19 cellular contexts compared by ENCODE assay signal in genomic region chr4:6770581-6771228, GRCh38. TPM values are rescaled to one million over a fixed set of nuclear protein-coding genes. Genes with fewer than 3 reads are reported as not detected.
DNase-seq lines count a peak whose midpoint lies in the region; ATAC-seq, FAIRE-seq and TF ChIP-seq lines count a peak whose summit lies in the region.
"Had no signal": no experiment of that assay in that cellular context is flagged by ENCODE, and none has a peak within 500 bp of the region (broad histone marks: within the 10 kb centered on the region; RNA-seq: fewer than 3 reads in every experiment).

No MANE protein-coding gene starts in this region.

- H3K27ac ChIP-seq in kidney (ENCODE audit: low read depth in 2 of 2, low read length in 2 of 2) (peak overlapping the region; percentile 45 to 51), gastrocnemius medialis (peak overlapping the region; percentile 80 to 92 (median 88))
- H3K27ac ChIP-seq: BLaER1 treated with 17β-estradiol and CSF1 and Interleukin-3, amounts not matched to agents 10 nM and 100 nM; brain microvascular endothelial cell had no signal

- FAIRE-seq in kidney (lab: Jason Lieb, UNC), result no peak
- FAIRE-seq: H1, keratinocyte had no signal

- TF ChIP-seq CTCF in natural killer cell (IDR thresholded peaks at IDR 0.05) (no peak), kidney (IDR thresholded peaks at IDR 0.05; ENCODE audit: borderline replicate concordance, extremely low read depth, insufficient read depth) (no peak), gastrocnemius medialis (IDR thresholded peaks at IDR 0.05 in 4 of 5, conservative IDR thresholded peaks at IDR 0.05 in 1 of 5) (no peak)

- no peak overlapping the region for H3K27ac Mint-ChIP-seq in natural killer cell treated with Interleukin-12 subunit alpha and Interleukin-12 subunit beta and Interleukin-15 and Interleukin-18, amount 100 ng/mL, for 72 hours
- H3K27ac Mint-ChIP-seq in natural killer cell, result no peak overlapping the region
- H3K27ac Mint-ChIP-seq: activated CD4-positive, alpha-beta T cell treated with anti-CD3 and anti-CD28 coated beads for 36 hours; T-helper 17 cell had no signal

- H3K36me3 Mint-ChIP-seq in natural killer cell treated with Interleukin-12 subunit alpha and Interleukin-12 subunit beta and Interleukin-15 and Interleukin-18, amount 100 ng/mL, for 72 hours, result no peaks in the 10 kb centered on the region
- no peaks in the 10 kb centered on the region for H3K36me3 Mint-ChIP-seq in natural killer cell

- H3K9ac ChIP-seq in kidney (ENCODE audit: low read length in 2 of 2), result no peak overlapping the region
- H3K9ac ChIP-seq: KMS-11, SK-N-SH had no signal

- H3K9me3 ChIP-seq in kidney (ENCODE audit: control insufficient read depth in 1 of 2, low read length in 2 of 2) (no peaks in the 10 kb centered on the region), gastrocnemius medialis (no peaks in the 10 kb centered on the region)
- H3K9me3 ChIP-seq: Caco-2, SK-N-SH had no signal

- H3K27me3 Mint-ChIP-seq in natural killer cell treated with Interleukin-12 subunit alpha and Interleukin-12 subunit beta and Interleukin-15 and Interleukin-18, amount 100 ng/mL, for 72 hours, result no peaks in the 10 kb centered on the region
- no peaks in the 10 kb centered on the region for H3K27me3 Mint-ChIP-seq in natural killer cell (ENCODE audit: low read depth in 2 of 2)
- H3K27me3 Mint-ChIP-seq: activated CD4-positive, alpha-beta T cell treated with anti-CD3 and anti-CD28 coated beads for 36 hours had no signal

- peak in 1 of 2 donors; percentile 46 for TF ChIP-seq POLR2A in gastrocnemius medialis (IDR thresholded peaks at IDR 0.05)

- no peak overlapping the region for H3K4me3 Mint-ChIP-seq in natural killer cell treated with Interleukin-12 subunit alpha and Interleukin-12 subunit beta and Interleukin-15 and Interleukin-18, amount 100 ng/mL, for 72 hours
- H3K4me3 Mint-ChIP-seq in natural killer cell, result no peak overlapping the region
- H3K4me3 Mint-ChIP-seq: activated CD4-positive, alpha-beta T cell treated with anti-CD3 and anti-CD28 coated beads for 36 hours; T-helper 17 cell had no signal

- peak; percentile 16 for DNase-seq in natural killer cell treated with Interleukin-12 subunit alpha and Interleukin-12 subunit beta and Interleukin-15 and Interleukin-18, amount 100 ng/mL, for 72 hours (ENCODE audit: low spot score)
- DNase-seq in natural killer cell, result no peak
- DNase-seq in kidney, result no peak
- DNase-seq in gastrocnemius medialis, result no peak
- DNase-seq in MV-4-11 (lab: John Stamatoyannopoulos, UW), result no peak
- DNase-seq in NCI-H510A treated with DMSO at 0.1 percent for 48 hours (lab: John Stamatoyannopoulos, UW), result no peak
- DNase-seq: activated CD4-positive, alpha-beta T cell treated with anti-CD3 and anti-CD28 coated beads for 36 hours; activated naive CD4-positive, alpha-beta T cell; brain microvascular endothelial cell; Caco-2; DMS79 treated with DMSO at 0.1 percent for 48 hours; NCI-H526; SK-N-SH; T-helper 17 cell had no signal

- H3K4me3 ChIP-seq in kidney (ENCODE audit: low read length in 2 of 2) (no peak overlapping the region), gastrocnemius medialis (no peak overlapping the region)
- H3K4me3 ChIP-seq: BLaER1 treated with 17β-estradiol and CSF1 and Interleukin-3, amounts not matched to agents 10 nM and 100 nM had no signal

- peaks cover 4 to 7% of the 10 kb centered on the region in 2 donors for H3K4me1 ChIP-seq in kidney (ENCODE audit: control insufficient read depth in 1 of 2, insufficient read depth in 1 of 2, low read depth in 1 of 2, low read length in 2 of 2)
- H3K4me1 ChIP-seq in gastrocnemius medialis, result peaks cover 38 to 53% of the 10 kb centered on the region in 2 donors
- H3K4me1 ChIP-seq: Caco-2 had no signal

- intact Hi-C loops in natural killer cell (cut with micrococcal nuclease) (no loop called here), kidney (cut with DNase I) (no loop called here), gastrocnemius medialis (cut with DNase I; ENCODE audit: low total_unique reads) (loop anchor here (2.0 kb wide), 1 partner anchor 54 kb away; the partner anchor contains the start of gene BLOC1S4)

- in situ Hi-C loops in gastrocnemius medialis (cut with MboI; ENCODE audit: low sequenced_read_pairs in 4 of 4), result loop anchor here in 2 of 4 donors (5.0 to 10.0 kb wide), 2 partner anchors 48 to 214 kb away; no protein-coding TSS in a partner anchor

- H3K9me3 Mint-ChIP-seq in natural killer cell treated with Interleukin-12 subunit alpha and Interleukin-12 subunit beta and Interleukin-15 and Interleukin-18, amount 100 ng/mL, for 72 hours, result no peaks in the 10 kb centered on the region
- no peaks in the 10 kb centered on the region for H3K9me3 Mint-ChIP-seq in natural killer cell

- no peak for ATAC-seq in natural killer cell treated with Interleukin-12 subunit alpha and Interleukin-12 subunit beta and Interleukin-15 and Interleukin-18, amount 100 ng/mL, for 72 hours
- ATAC-seq in natural killer cell (no peak), gastrocnemius medialis (peak in 1 of 2 donors; percentile 6), GM21447 (IDR thresholded peaks at IDR 0.05; ENCODE audit: unreplicated experiment) (no peak)
- ATAC-seq: activated CD4-positive, alpha-beta T cell treated with anti-CD3 and anti-CD28 coated beads for 36 hours; T-helper 17 cell had no signal

- H3K36me3 ChIP-seq in kidney (ENCODE audit: control insufficient read depth in 1 of 2, insufficient read depth in 2 of 2, low read length in 2 of 2) (no peaks in the 10 kb centered on the region), gastrocnemius medialis (no peaks in the 10 kb centered on the region)
- H3K36me3 ChIP-seq: BLaER1 treated with 17β-estradiol and CSF1 and Interleukin-3, amounts not matched to agents 10 nM and 100 nM; brain microvascular endothelial cell had no signal

- H3K27me3 ChIP-seq in gastrocnemius medialis, result no peaks in the 10 kb centered on the region
- H3K27me3 ChIP-seq: BLaER1 treated with 17β-estradiol and CSF1 and Interleukin-3, amounts not matched to agents 10 nM and 100 nM; brain microvascular endothelial cell had no signal

- peaks cover 0 to 5% of the 10 kb centered on the region in 2 donors for H3K4me1 Mint-ChIP-seq in natural killer cell treated with Interleukin-12 subunit alpha and Interleukin-12 subunit beta and Interleukin-15 and Interleukin-18, amount 100 ng/mL, for 72 hours (ENCODE audit: low read depth in 2 of 2)
- peaks cover 7 to 12% of the 10 kb centered on the region in 2 donors for H3K4me1 Mint-ChIP-seq in natural killer cell

RNA-seq across cellular contexts. Expression of gene KIAA0232, which starts 11.8 kb away (rescaled TPM):
- 10 to 100 TPM; 19.5 to 20.6 TPM for total RNA-seq in natural killer cell treated with Interleukin-12 subunit alpha and Interleukin-12 subunit beta and Interleukin-15 and Interleukin-18, amount 100 ng/mL, for 72 hours
- 10 to 100 TPM; 24.7 to 30.3 (median 28.6) TPM for total RNA-seq in natural killer cell
- total RNA-seq in kidney, result 39.9 TPM
- 14.0 TPM for polyA plus RNA-seq in kidney (ENCODE audit: insufficient read depth, low read depth, low replicate concordance)
- 10 to 100 TPM; 39.1 to 66.4 (median 60.4) TPM for total RNA-seq in gastrocnemius medialis

RNA-seq across cellular contexts. Expression of gene BLOC1S4, which starts 54.7 kb away (rescaled TPM):
- 10 to 100 TPM; 15.9 to 16.7 TPM for total RNA-seq in natural killer cell treated with Interleukin-12 subunit alpha and Interleukin-12 subunit beta and Interleukin-15 and Interleukin-18, amount 100 ng/mL, for 72 hours
- 10 to 100 TPM; 18.9 to 20.1 (median 20.0) TPM for total RNA-seq in natural killer cell
- 14.2 TPM for total RNA-seq in kidney
- polyA plus RNA-seq in kidney (ENCODE audit: insufficient read depth, low read depth, low replicate concordance), result 12.3 TPM
- total RNA-seq in gastrocnemius medialis, result 10 to 100 TPM; 15.7 to 25.7 (median 22.3) TPM
